ENCODE assay signal across 10 cellular contexts in genomic region chr6:166456360-166457156, GRCh38.
DNase-seq lines count a peak whose midpoint lies in the region; ATAC-seq and TF ChIP-seq lines count a peak whose summit lies in the region.
"Had no signal": no experiment of that assay in that cellular context is flagged by ENCODE, and none has a peak within 500 bp of the region (broad histone marks: within the 10 kb centered on the region; RNA-seq: fewer than 3 reads in every experiment).

No MANE protein-coding gene starts in this region.

- peak; percentile 51; the same call in 1 of the 2 replicates for TF ChIP-seq CTCF in A673 (conservative IDR thresholded peaks at IDR 0.05; ENCODE audit: low read depth, low read length)
- TF ChIP-seq CTCF in gastroesophageal sphincter (IDR thresholded peaks at IDR 0.05) = peak in 1 of 4 experiments; percentile 44

- POLR2A ChIA-PET in A673 (lab: Charles Lee; ENCODE audit: low non-redundant PET) = no interaction called here

- H3K27me3 ChIP-seq in A673 (replicated peaks; ENCODE audit: insufficient read depth, low read depth, low read length, poor library complexity) (no peaks in the 10 kb centered on the region), gastroesophageal sphincter (no peaks in the 10 kb centered on the region)
- H3K27me3 ChIP-seq: thyroid gland had no signal

- peak; percentile 57 for ATAC-seq in GM18511 (IDR thresholded peaks at IDR 0.05; ENCODE audit: unreplicated experiment)
- peak; percentile 35 for ATAC-seq in gastroesophageal sphincter
- ATAC-seq in HG02870 (IDR thresholded peaks at IDR 0.05; ENCODE audit: unreplicated experiment) = no peak
- no peak for ATAC-seq in GM21737 (IDR thresholded peaks at IDR 0.05; ENCODE audit: unreplicated experiment)
- ATAC-seq in GM19328 (IDR thresholded peaks at IDR 0.05; ENCODE audit: unreplicated experiment) = no peak

- intact Hi-C loops in A673 (cut with micrococcal nuclease; ENCODE audit: unreplicated experiment) = no loop called here

- CTCF ChIA-PET in A673 (lab: Charles Lee) = no interaction called here

- H3K36me3 ChIP-seq in A673 (ENCODE audit: insufficient read depth, low read length, poor library complexity, severe bottlenecking) (no peaks in the 10 kb centered on the region), gastroesophageal sphincter (peaks cover 0 to 56% of the 10 kb centered on the region in 2 donors)

- 67 to 75% methylated on average over 6 of the region's 6 CpGs for whole genome bisulfite sequencing in gastroesophageal sphincter (ENCODE audit: low coverage in 1 of 2), 2 donors

- no TSS peak for BruUV-seq in A673 (replicated peaks; lab: Mats Ljungman, UMichigan)

- H3K4me1 ChIP-seq in A673 (ENCODE audit: insufficient read depth, low read length, poor library complexity, severe bottlenecking) (peaks cover 8% of the 10 kb centered on the region), gastroesophageal sphincter (no peaks in the 10 kb centered on the region)
- H3K4me1 ChIP-seq: thyroid gland had no signal

- H3K9me3 ChIP-seq in A673 (ENCODE audit: low read depth, low read length, poor library complexity, severe bottlenecking) (no peaks in the 10 kb centered on the region), gastroesophageal sphincter (no peaks in the 10 kb centered on the region)
- H3K9me3 ChIP-seq: thyroid gland had no signal

- TF ChIP-seq EP300 in gastroesophageal sphincter (IDR thresholded peaks at IDR 0.05) = no peak

- TF ChIP-seq POLR2A in gastroesophageal sphincter (IDR thresholded peaks at IDR 0.05) = no peak

- H3K4me3 ChIP-seq in A673 (ENCODE audit: low read depth, low read length, poor library complexity, severe bottlenecking) (no peak overlapping the region), gastroesophageal sphincter (no peak overlapping the region)
- H3K4me3 ChIP-seq: thyroid gland had no signal

- H3K27ac ChIP-seq in A673 (ENCODE audit: low read depth, low read length, poor library complexity, severe bottlenecking) (no peak overlapping the region), gastroesophageal sphincter (peak overlapping the region in 2 of 4 donors; percentile 14 to 15)
- H3K27ac ChIP-seq: thyroid gland had no signal

- DNase-seq in A673 (ENCODE audit: low spot score) (peak; percentile 43), NCI-H748 (lab: John Stamatoyannopoulos, UW; ENCODE audit: unreplicated experiment) (peak; percentile 49)
- DNase-seq in activated naive CD4-positive, alpha-beta T cell treated with Interleukin-2 at 50 U/mL for 16 hours = no peak
- DNase-seq: activated naive CD8-positive, alpha-beta T cell treated with anti-CD3 and anti-CD28 coated beads, Interleukin-2, amount 10 ng/mL, durations not matched to agents 7 days and 5 days had no signal

Comparison
In these comparisons a context has a peak if more than half of its experiments do, and no peak if none do; other contexts are left out.
1. ATAC-seq: peak in GM18511 (single experiment) and gastroesophageal sphincter (single experiment); none in HG02870 (single experiment), GM21737 (single experiment) and GM19328 (single experiment).